Comparison of ENCODE assay signal across 15 cellular contexts in the genomic region with DNA sequence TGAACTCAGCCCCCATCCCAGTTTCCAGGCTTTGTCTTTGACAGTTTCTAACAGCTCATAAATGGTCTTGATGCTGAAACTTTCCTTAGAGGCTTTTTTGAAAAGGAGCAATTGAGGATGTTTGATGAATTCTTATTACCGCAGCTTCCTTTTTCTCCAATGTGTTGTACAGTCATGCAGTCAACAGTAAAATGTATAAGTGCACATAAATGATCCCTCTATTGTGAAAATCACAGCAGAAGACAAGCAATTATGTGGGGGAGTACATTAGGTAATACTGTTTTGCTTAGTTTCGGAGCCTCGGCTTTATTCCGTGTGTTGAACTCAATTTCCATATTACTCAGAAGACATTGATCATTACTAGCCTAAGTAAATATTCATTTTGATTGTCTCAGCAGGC.
DNase-seq lines count a peak whose midpoint lies in the region; ATAC-seq lines count a peak whose summit lies in the region.
"Had no signal": no experiment of that assay in that cellular context is flagged by ENCODE, and none has a peak within 500 bp of the region (broad histone marks: within the 10 kb centered on the region; RNA-seq: fewer than 3 reads in every experiment).

No MANE protein-coding gene starts in this region.

- no peak for ATAC-seq in HG03460 (IDR thresholded peaks at IDR 0.05; ENCODE audit: unreplicated experiment)
- ATAC-seq: A549, GM23338 had no signal

- peak in 2 of 3 experiments; percentile 29 to 80 for DNase-seq in NCI-H1417 (lab: John Stamatoyannopoulos, UW)
- DNase-seq in NCI-H146 treated with DMSO at 0.1 percent for 48 hours (lab: John Stamatoyannopoulos, UW; ENCODE audit: unreplicated experiment): peak; percentile 61
- DNase-seq in NCI-H748 (lab: John Stamatoyannopoulos, UW; ENCODE audit: unreplicated experiment): peak; percentile 89
- peak; percentile 1 for DNase-seq in putamen (ENCODE audit: low spot score)
- no peak for DNase-seq in MV-4-11 (lab: John Stamatoyannopoulos, UW)
- DNase-seq in NCI-H345 (lab: John Stamatoyannopoulos, UW): no peak
- DNase-seq: Calu3; CD4-positive, alpha-beta memory T cell; DMS79 treated with DMSO at 0.1 percent for 48 hours; GF-D8; HCEC 1CT; IMR-90 had no signal

Comparison
In these comparisons a context has a peak if more than half of its experiments do, and no peak if none do; other contexts are left out.
1. DNase-seq: peak in NCI-H1417 (2 of 3), NCI-H146 treated with DMSO at 0.1 percent for 48 hours (single experiment), NCI-H748 (single experiment) and putamen (single experiment); none in MV-4-11 (single experiment) and NCI-H345 (single experiment).